10 cellular contexts compared by ENCODE assay signal in genomic region chr17:77356690-77357201, GRCh38.
DNase-seq lines count a peak whose midpoint lies in the region; ATAC-seq, FAIRE-seq and TF ChIP-seq lines count a peak whose summit lies in the region.
"Had no signal": no experiment of that assay in that cellular context is flagged by ENCODE, and none has a peak within 500 bp of the region (broad histone marks: within the 10 kb centered on the region; RNA-seq: fewer than 3 reads in every experiment).

No MANE protein-coding gene starts in this region.

- no peak for TF ChIP-seq RAD21 in HepG2 (CRISPR knock-in tag; IDR thresholded peaks at IDR 0.05)

- BruUV-seq in HepG2 (replicated peaks; lab: Mats Ljungman, UMichigan) = no TSS peak

- peaks cover 75% of the 10 kb centered on the region for H3K79me2 ChIP-seq in HepG2 (ENCODE audit: insufficient read depth, low read length)

- CTCF ChIA-PET in HepG2 (lab: Yijun Ruan, JAX; ENCODE audit: low intra/inter-chr PET ratio, low total read pairs) = no interaction called here

- POLR2A ChIA-PET in HepG2 (lab: Yijun Ruan, JAX) = interaction anchor here (1.0 to 2.4 kb wide), 3 partner anchors 18 to 94 kb away, joined by 3 to 10 read pairs (median 3); no protein-coding TSS in a partner anchor

- no peak for FAIRE-seq in HepG2 (lab: Jason Lieb, UNC)
- FAIRE-seq: colon had no signal

- H3K4me1 ChIP-seq in HepG2 (ENCODE audit: insufficient read depth, low read length) (peaks cover 52% of the 10 kb centered on the region), suprapubic skin (peaks cover 30% of the 10 kb centered on the region)

- no peak overlapping the region for H2AFZ ChIP-seq in HepG2 (ENCODE audit: low read length)

- no peaks in the 10 kb centered on the region for H3K9me3 ChIP-seq in WERI-Rb-1 (ENCODE audit: severe bottlenecking)
- H3K9me3 ChIP-seq in HepG2 (ENCODE audit: low read length) = no peaks in the 10 kb centered on the region
- H3K9me3 ChIP-seq in suprapubic skin = no peaks in the 10 kb centered on the region
- H3K9me3 ChIP-seq: right lobe of liver had no signal

- no peak overlapping the region for H3K27ac ChIP-seq in WERI-Rb-1
- peak overlapping the region; percentile 9 for H3K27ac ChIP-seq in HepG2 (ENCODE audit: extremely low read length, insufficient read depth, low read length)
- no peak overlapping the region for H3K27ac ChIP-seq in suprapubic skin

- H4K20me1 ChIP-seq in HepG2 (ENCODE audit: insufficient read depth, low read length) = peaks cover 47% of the 10 kb centered on the region

- no peak overlapping the region for H3K4me2 ChIP-seq in HepG2 (ENCODE audit: low read depth, low read length)

- TF ChIP-seq CTCF in WERI-Rb-1 (IDR thresholded peaks at IDR 0.05; ENCODE audit: low read depth, low read length) = no peak
- no peak for TF ChIP-seq CTCF in HepG2 (CRISPR knock-in tag; IDR thresholded peaks at IDR 0.05)
- TF ChIP-seq CTCF in suprapubic skin (IDR thresholded peaks at IDR 0.05) = no peak

- H3K4me3 Mint-ChIP-seq in activated T-cell treated with anti-CD3 and anti-CD28 coated beads, Interleukin-2, amount 50 U/mL, for 4 hours = no peak overlapping the region

- no peaks in the 10 kb centered on the region for H3K36me3 Mint-ChIP-seq in activated T-cell treated with anti-CD3 and anti-CD28 coated beads, Interleukin-2, amount 50 U/mL, for 4 hours (ENCODE audit: insufficient read depth)

- no peak overlapping the region for H3K9ac ChIP-seq in HepG2 (ENCODE audit: insufficient read depth, low read depth, low read length)

- TF ChIP-seq EP300 in HepG2 (IDR thresholded peaks at IDR 0.05; ENCODE audit: low read depth in 2 of 2, low read length in 2 of 2) (no peak), HepG2 (CRISPR knock-in tag; IDR thresholded peaks at IDR 0.05; ENCODE audit: borderline replicate concordance) (no peak), suprapubic skin (IDR thresholded peaks at IDR 0.05) (no peak)

- H3K27me3 Mint-ChIP-seq in activated T-cell treated with anti-CD3 and anti-CD28 coated beads, Interleukin-2, amount 50 U/mL, for 4 hours (ENCODE audit: low read depth) = no peaks in the 10 kb centered on the region

- H3K4me1 Mint-ChIP-seq in activated T-cell treated with anti-CD3 and anti-CD28 coated beads, Interleukin-2, amount 50 U/mL, for 4 hours (ENCODE audit: low read depth) = peaks cover 14% of the 10 kb centered on the region

- no peaks in the 10 kb centered on the region for H3K9me3 Mint-ChIP-seq in activated T-cell treated with anti-CD3 and anti-CD28 coated beads, Interleukin-2, amount 50 U/mL, for 4 hours

- intact Hi-C loops in HepG2 (cut with micrococcal nuclease; ENCODE audit: unreplicated experiment) = no loop called here

- H3K4me3 ChIP-seq in WERI-Rb-1 (ENCODE audit: low read depth, low read length) = no peak overlapping the region
- H3K4me3 ChIP-seq in HepG2 (replicated peaks in 1 of 3; ENCODE audit: insufficient read depth in 1 of 3, low read depth in 2 of 3, low read length in 3 of 3) = no peak overlapping the region
- no peak overlapping the region for H3K4me3 ChIP-seq in suprapubic skin
- H3K4me3 ChIP-seq: right lobe of liver had no signal

- DNase-seq in activated T-cell treated with anti-CD3 and anti-CD28 coated beads, Interleukin-2, amount 50 U/mL, for 1 hour = peak; percentile 16
- DNase-seq in activated T-cell treated with anti-CD3 and anti-CD28 coated beads, Interleukin-2, amount 50 U/mL, for 4 hours = no peak
- DNase-seq in WERI-Rb-1 (peak; percentile 5), HepG2 (ENCODE audit: low spot score) (no peak), suprapubic skin (ENCODE audit: low spot score in 2 of 2) (peak; percentile 67 to 79), COLO668 (lab: John Stamatoyannopoulos, UW; ENCODE audit: unreplicated experiment) (no peak)

- H3K27me3 ChIP-seq in WERI-Rb-1 (ENCODE audit: insufficient read depth, low read depth, severe bottlenecking) = no peaks in the 10 kb centered on the region
- H3K27me3 ChIP-seq in HepG2 (ENCODE audit: control insufficient read depth in 1 of 2, insufficient read depth in 2 of 2, low read length in 2 of 2) = no peaks in the 10 kb centered on the region
- H3K27me3 ChIP-seq in suprapubic skin = no peaks in the 10 kb centered on the region
- H3K27me3 ChIP-seq: right lobe of liver had no signal

- TF ChIP-seq POLR2A in HepG2 (IDR thresholded peaks at IDR 0.05; ENCODE audit: insufficient read depth in 1 of 2, low read depth in 2 of 2, low read length in 2 of 2) = no peak
- no peak for TF ChIP-seq POLR2A in suprapubic skin (IDR thresholded peaks at IDR 0.05)

- peaks cover 24% of the 10 kb centered on the region for H3K36me3 ChIP-seq in WERI-Rb-1
- peaks cover 1 to 10% of the 10 kb centered on the region in 2 experiments; a peak in 1 of 5 replicates for H3K36me3 ChIP-seq in HepG2 (replicated peaks in 1 of 2; ENCODE audit: control insufficient read depth in 1 of 2, insufficient read depth in 2 of 2, low read length in 2 of 2)
- no peaks in the 10 kb centered on the region for H3K36me3 ChIP-seq in suprapubic skin
- H3K36me3 ChIP-seq: right lobe of liver had no signal

- in situ Hi-C loops in HepG2 (cut with HindIII; ENCODE audit: extremely low pct_ligation_motif_present, low pct_unique_long_range_greater_than_20kb) = no loop called here

- ATAC-seq in activated T-cell treated with anti-CD3 and anti-CD28 coated beads, Interleukin-2, amount 50 U/mL, for 4 hours = no peak
- ATAC-seq in HepG2 (no peak), GM18517 (IDR thresholded peaks at IDR 0.05; ENCODE audit: unreplicated experiment) (no peak), HG03442 (IDR thresholded peaks at IDR 0.05; ENCODE audit: unreplicated experiment) (no peak)
- ATAC-seq: right lobe of liver had no signal

- 97% methylated on average over 8 of the region's 8 CpGs for WGBS in HepG2 (ENCODE audit: low lambda C conversion rate)
- 87% methylated on average over 8 of the region's 8 CpGs for WGBS in suprapubic skin

TF ChIP-seq in HepG2, 621 proteins besides CTCF, POLR2A, EP300 and RAD21 (continues in another document):
- TF ChIP-seq ZFP90 (CRISPR knock-in tag; IDR thresholded peaks at IDR 0.05; ENCODE audit: borderline replicate concordance) (no peak), POLR2AphosphoS5 (IDR thresholded peaks at IDR 0.05; ENCODE audit: low read depth, low read length) (no peak), SP4 (CRISPR knock-in tag; IDR thresholded peaks at IDR 0.05) (0 out of 2 replicates have a peak, but pooled peaks have one; percentile 19), TBX3 (IDR thresholded peaks at IDR 0.05; ENCODE audit: borderline replicate concordance) (no peak), RBAK (CRISPR knock-in tag; IDR thresholded peaks at IDR 0.05) (no peak), ZNF446 (CRISPR knock-in tag; IDR thresholded peaks at IDR 0.05) (no peak), TAF15 (IDR thresholded peaks at IDR 0.05; ENCODE audit: low read depth, low read length, poor library complexity, severe bottlenecking) (no peak), FOXA3 (CRISPR knock-in tag; IDR thresholded peaks at IDR 0.05) (no peak), PRPF4 (IDR thresholded peaks at IDR 0.05; ENCODE audit: low read depth, low read length, poor library complexity, severe bottlenecking) (no peak), NR2C2 (CRISPR knock-in tag; IDR thresholded peaks at IDR 0.05; ENCODE audit: borderline replicate concordance) (no peak), GPBP1L1 (CRISPR knock-in tag; IDR thresholded peaks at IDR 0.05) (no peak), PCBP1 (IDR thresholded peaks at IDR 0.05; ENCODE audit: borderline replicate concordance, low read depth, low read length) (peak; percentile 52; the same call in 1 of the 2 replicates), GFI1 (CRISPR knock-in tag; IDR thresholded peaks at IDR 0.05; ENCODE audit: borderline replicate concordance) (no peak), ETV6 (CRISPR knock-in tag; conservative IDR thresholded peaks at IDR 0.05) (no peak), PAXIP1 (CRISPR knock-in tag; conservative IDR thresholded peaks at IDR 0.05) (no peak)

Comparison
In these comparisons a context has a peak if more than half of its experiments do, and no peak if none do; other contexts are left out.
1. DNase-seq: peak in activated T-cell treated with anti-CD3 and anti-CD28 coated beads, Interleukin-2, amount 50 U/mL, for 1 hour (single experiment), WERI-Rb-1 (single experiment) and suprapubic skin (2 of 2); none in activated T-cell treated with anti-CD3 and anti-CD28 coated beads, Interleukin-2, amount 50 U/mL, for 4 hours (single experiment), HepG2 (single experiment) and COLO668 (single experiment).